In the genomic region with DNA sequence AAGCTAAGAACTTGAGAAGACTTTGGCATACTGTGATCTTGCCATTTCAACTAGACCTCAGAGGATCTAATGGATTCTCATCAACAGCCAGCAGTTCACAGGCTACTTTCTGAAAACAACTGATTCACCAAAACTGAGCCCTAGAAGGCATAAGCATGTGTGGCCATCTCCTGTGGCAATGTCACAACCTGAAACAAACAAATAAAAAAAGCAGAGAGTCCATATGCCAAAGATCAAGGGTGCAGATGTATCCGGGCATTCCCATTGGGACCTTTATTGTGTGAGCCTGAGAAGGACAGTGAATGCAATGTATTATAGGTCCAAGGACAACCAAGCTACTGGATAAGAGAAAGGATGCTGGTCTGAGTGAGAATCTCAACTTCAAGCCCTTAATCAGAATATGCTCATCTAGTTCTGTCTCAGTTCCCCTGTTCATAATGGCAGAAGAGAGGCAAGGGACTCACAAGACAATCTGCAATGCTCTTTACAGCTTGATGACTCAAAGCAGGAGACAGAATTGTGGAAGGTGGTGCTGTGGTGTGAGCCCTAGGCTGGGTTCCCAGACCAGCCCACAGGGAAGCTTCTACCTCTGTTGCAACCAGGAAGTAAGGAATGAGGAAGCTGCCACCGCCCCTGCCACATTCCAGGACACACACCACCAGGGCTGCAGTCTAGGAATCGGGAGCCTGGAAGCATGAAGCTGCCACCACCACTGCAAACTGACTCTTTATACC, we compare ENCODE assay signal across 9 cellular contexts.
DNase-seq lines count a peak whose midpoint lies in the region; ATAC-seq and TF ChIP-seq lines count a peak whose summit lies in the region.
"Had no signal": no experiment of that assay in that cellular context is flagged by ENCODE, and none has a peak within 500 bp of the region (broad histone marks: within the 10 kb centered on the region; RNA-seq: fewer than 3 reads in every experiment).

No MANE protein-coding gene starts in this region.

- ATAC-seq in GM21367 (IDR thresholded peaks at IDR 0.05; ENCODE audit: unreplicated experiment) (peak; percentile 88), HG03432 (IDR thresholded peaks at IDR 0.05; ENCODE audit: unreplicated experiment) (peak; percentile 99)

- H3K27me3 ChIP-seq in endodermal cell (ENCODE audit: control insufficient read depth, insufficient read depth, low read length, poor library complexity, severe bottlenecking) (no peaks in the 10 kb centered on the region), spleen (replicated peaks in 1 of 7) (peaks cover 0 to 6% (median 0%) of the 10 kb centered on the region in 7 donors)

- peaks cover 10% of the 10 kb centered on the region for H3K4me1 ChIP-seq in endodermal cell (ENCODE audit: control insufficient read depth, insufficient read depth, low read length)
- H3K4me1 ChIP-seq in spleen: peaks cover 0 to 22% (median 9%) of the 10 kb centered on the region in 6 donors

- DNase-seq in ELF-1 (ENCODE audit: low read depth, low spot score) (peak; percentile 81), endodermal cell (peak; percentile 75), spleen (no peak), NCI-H187 (lab: John Stamatoyannopoulos, UW) (no peak), ACHN (no peak)
- DNase-seq in activated T-helper 2 cell treated with anti-CD3 and anti-CD28 coated beads, Interferon-gamma antibody, Interleukin-2, Interleukin-4, amounts not matched to agents 10 μg/mL and 5 μg/mL and 100 μg/mL, durations not matched to agents 14 hours and 24 hours and 36 hours (ENCODE audit: low spot score): no peak

- TF ChIP-seq CTCF in endodermal cell (conservative IDR thresholded peaks at IDR 0.05) (no peak), spleen (IDR thresholded peaks at IDR 0.05 in 8 of 11, conservative IDR thresholded peaks at IDR 0.05 in 3 of 11) (no peak)

- H3K36me3 ChIP-seq in endodermal cell (ENCODE audit: control insufficient read depth, insufficient read depth, low read length): no peaks in the 10 kb centered on the region
- no peaks in the 10 kb centered on the region for H3K36me3 ChIP-seq in spleen

- H3K4me1 Mint-ChIP-seq in endodermal cell: peaks cover 59% of the 10 kb centered on the region
- H3K4me1 Mint-ChIP-seq in activated T-helper 2 cell treated with anti-CD3 and anti-CD28 coated beads, Interferon-gamma antibody, Interleukin-2, Interleukin-4, amounts not matched to agents 10 μg/mL and 5 μg/mL and 100 μg/mL, durations not matched to agents 14 hours and 24 hours and 36 hours (ENCODE audit: low read depth): no peaks in the 10 kb centered on the region

- H3K27ac ChIP-seq in endodermal cell (ENCODE audit: low read depth, low read length) (no peak overlapping the region), spleen (peak overlapping the region in 5 of 8 donors; percentile 7 to 55 (median 34))

- no peaks in the 10 kb centered on the region for H3K9me3 Mint-ChIP-seq in endodermal cell
- no peaks in the 10 kb centered on the region for H3K9me3 Mint-ChIP-seq in activated T-helper 2 cell treated with anti-CD3 and anti-CD28 coated beads, Interferon-gamma antibody, Interleukin-2, Interleukin-4, amounts not matched to agents 10 μg/mL and 5 μg/mL and 100 μg/mL, durations not matched to agents 14 hours and 24 hours and 36 hours

- H3K4me3 Mint-ChIP-seq in endodermal cell: no peak overlapping the region
- no peak overlapping the region for H3K4me3 Mint-ChIP-seq in activated T-helper 2 cell treated with anti-CD3 and anti-CD28 coated beads, Interferon-gamma antibody, Interleukin-2, Interleukin-4, amounts not matched to agents 10 μg/mL and 5 μg/mL and 100 μg/mL, durations not matched to agents 14 hours and 24 hours and 36 hours (ENCODE audit: low read depth)
- H3K4me3 Mint-ChIP-seq: activated naive CD8-positive, alpha-beta T cell had no signal

- intact Hi-C loops in spleen (cut with DNase I; ENCODE audit: low total_unique reads): no loop called here
- intact Hi-C loops in activated T-helper 2 cell treated with anti-CD3 and anti-CD28 coated beads, Interferon-gamma antibody, Interleukin-2, Interleukin-4, amounts not matched to agents 10 μg/mL and 5 μg/mL and 100 μg/mL, durations not matched to agents 14 hours and 24 hours and 36 hours (cut with micrococcal nuclease): no loop called here

- WGBS in endodermal cell (ENCODE audit: insufficient coverage in 1 of 2, insufficient read length in 1 of 2), 2 experiments: 83 to 97% methylated on average over 2 to 3 of the region's 3 CpGs
- 32 to 57% (median 41%) methylated on average over 2 to 3 of the region's 3 CpGs for WGBS in spleen, 5 donors

- no peaks in the 10 kb centered on the region for H3K9me3 ChIP-seq in endodermal cell (ENCODE audit: control insufficient read depth, low read length)
- H3K9me3 ChIP-seq in spleen: no peaks in the 10 kb centered on the region

- H3K4me3 ChIP-seq in endodermal cell (ENCODE audit: low read length): no peak overlapping the region
- H3K4me3 ChIP-seq in spleen: no peak overlapping the region

- no peak for TF ChIP-seq POLR2A in spleen (IDR thresholded peaks at IDR 0.05)

- H3K9ac ChIP-seq in endodermal cell (ENCODE audit: extremely low read depth, low read length, poor library complexity, severe bottlenecking): no peak overlapping the region

- no peaks in the 10 kb centered on the region for H3K36me3 Mint-ChIP-seq in endodermal cell (ENCODE audit: low read depth)
- H3K36me3 Mint-ChIP-seq in activated T-helper 2 cell treated with anti-CD3 and anti-CD28 coated beads, Interferon-gamma antibody, Interleukin-2, Interleukin-4, amounts not matched to agents 10 μg/mL and 5 μg/mL and 100 μg/mL, durations not matched to agents 14 hours and 24 hours and 36 hours (ENCODE audit: low read depth): no peaks in the 10 kb centered on the region
- H3K36me3 Mint-ChIP-seq: activated naive CD8-positive, alpha-beta T cell had no signal

- H3K27ac Mint-ChIP-seq in endodermal cell: peak overlapping the region; percentile 81
- H3K27ac Mint-ChIP-seq in activated T-helper 2 cell treated with anti-CD3 and anti-CD28 coated beads, Interferon-gamma antibody, Interleukin-2, Interleukin-4, amounts not matched to agents 10 μg/mL and 5 μg/mL and 100 μg/mL, durations not matched to agents 14 hours and 24 hours and 36 hours: no peak overlapping the region
- H3K27ac Mint-ChIP-seq: activated naive CD8-positive, alpha-beta T cell had no signal

- in situ Hi-C loops in ACHN (cut with HindIII; ENCODE audit: low pct_ligation_motif_present, low pct_unique_long_range_greater_than_20kb, low sequenced_read_pairs): no loop called here

- H3K27me3 Mint-ChIP-seq in endodermal cell (ENCODE audit: insufficient read depth): no peaks in the 10 kb centered on the region
- peaks cover 5% of the 10 kb centered on the region for H3K27me3 Mint-ChIP-seq in activated T-helper 2 cell treated with anti-CD3 and anti-CD28 coated beads, Interferon-gamma antibody, Interleukin-2, Interleukin-4, amounts not matched to agents 10 μg/mL and 5 μg/mL and 100 μg/mL, durations not matched to agents 14 hours and 24 hours and 36 hours (ENCODE audit: low read depth)

Comparison
In these comparisons a context has a peak if more than half of its experiments do, and no peak if none do; other contexts are left out.
1. DNase-seq: peak in ELF-1 (single experiment) and endodermal cell (single experiment); none in spleen (single experiment), activated T-helper 2 cell treated with anti-CD3 and anti-CD28 coated beads, Interferon-gamma antibody, Interleukin-2, Interleukin-4, amounts not matched to agents 10 μg/mL and 5 μg/mL and 100 μg/mL, durations not matched to agents 14 hours and 24 hours and 36 hours (single experiment), NCI-H187 (0 of 2) and ACHN (single experiment).